21 cellular contexts compared by ENCODE assay signal in the genomic region with DNA sequence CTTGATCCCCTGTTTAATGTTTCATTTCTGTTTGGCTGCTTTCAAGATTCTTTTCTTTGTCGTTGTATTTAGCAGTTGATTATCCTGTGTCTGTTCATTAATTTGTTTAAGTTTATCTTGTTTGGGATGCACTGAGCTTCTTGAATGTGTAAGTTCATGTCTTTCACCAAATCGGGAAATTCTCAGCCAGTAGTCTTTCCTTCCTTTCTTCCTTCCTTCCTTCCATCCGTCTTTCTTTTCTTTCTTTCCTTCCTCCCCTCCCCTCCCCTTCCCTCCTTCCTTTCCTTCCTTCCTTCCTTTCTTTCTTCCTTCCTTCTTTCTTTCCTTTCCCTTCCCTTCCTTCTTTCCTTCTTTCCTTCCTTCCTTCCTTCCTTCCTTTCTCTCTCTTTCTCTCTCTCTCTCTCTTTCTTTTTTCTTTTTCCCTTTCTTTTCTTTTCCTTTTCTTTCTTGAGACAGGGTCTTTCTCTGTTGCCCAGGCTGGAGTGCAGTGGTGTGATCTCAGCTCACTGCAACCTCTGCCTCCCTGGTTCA. TPM values are rescaled to one million over a fixed set of nuclear protein-coding genes. Genes with fewer than 3 reads are reported as not detected.
A peak's percentile ranks its signal among the peaks of the same experiment; 100 is the strongest.
DNase-seq lines count a peak whose midpoint lies in the region; ATAC-seq and TF ChIP-seq lines count a peak whose summit lies in the region.
"Had no signal": no experiment of that assay in that cellular context is flagged by ENCODE, and none has a peak within 500 bp of the region (broad histone marks: within the 10 kb centered on the region; RNA-seq: fewer than 3 reads in every experiment).

No MANE protein-coding gene starts in this region.

- no peak overlapping the region for H3K27ac ChIP-seq in HEK293 (ENCODE audit: extremely low read depth, low read depth, low read length)
- H3K27ac ChIP-seq in psoas muscle, result no peak overlapping the region
- H3K27ac ChIP-seq: HL-60 had no signal

- H3K36me3 Mint-ChIP-seq in Caco-2 (ENCODE audit: insufficient read depth, unreplicated experiment) (no peaks in the 10 kb centered on the region), immature natural killer cell (peaks cover 0 to 3% (median 3%) of the 10 kb centered on the region in 3 donors)
- H3K36me3 Mint-ChIP-seq in activated T-helper 17 cell treated with anti-CD3 and anti-CD28 coated beads, Interleukin-2, amount 50 U/mL, for 72 hours (ENCODE audit: low read depth), result no peaks in the 10 kb centered on the region

- H3K4me1 ChIP-seq in Caco-2 (peaks cover 8% of the 10 kb centered on the region), HEK293 (ENCODE audit: control insufficient read depth, insufficient read depth, low read length) (no peaks in the 10 kb centered on the region), psoas muscle (no peaks in the 10 kb centered on the region)

- H3K4me3 Mint-ChIP-seq in Caco-2 (ENCODE audit: unreplicated experiment) (no peak overlapping the region), immature natural killer cell (no peak overlapping the region)
- no peak overlapping the region for H3K4me3 Mint-ChIP-seq in activated T-helper 17 cell treated with anti-CD3 and anti-CD28 coated beads, Interleukin-2, amount 50 U/mL, for 72 hours
- H3K4me3 Mint-ChIP-seq: CD8-positive, alpha-beta memory T cell; H9 had no signal

- H3K36me3 ChIP-seq in Caco-2 (ENCODE audit: control insufficient read depth, insufficient read depth, low read length), result no peaks in the 10 kb centered on the region
- no peaks in the 10 kb centered on the region for H3K36me3 ChIP-seq in HEK293 (ENCODE audit: control insufficient read depth in 2 of 2, insufficient read depth in 1 of 2, low read length in 2 of 2)
- no peaks in the 10 kb centered on the region for H3K36me3 ChIP-seq in psoas muscle (ENCODE audit: insufficient read depth in 1 of 2, low read depth in 1 of 2)
- H3K36me3 ChIP-seq: BE2C had no signal

- no TSS peak for BruUV-seq in Caco-2 (replicated peaks; lab: Mats Ljungman, UMichigan)

- POLR2A ChIA-PET in Caco-2 (lab: Charles Lee), result no interaction called here
- POLR2A ChIA-PET in HEK293 (lab: Yijun Ruan, JAX), result no interaction called here

- H3K27me3 Mint-ChIP-seq in Caco-2 (ENCODE audit: insufficient read depth, unreplicated experiment) (peaks cover 17% of the 10 kb centered on the region), immature natural killer cell (ENCODE audit: low read depth in 3 of 3) (peaks cover 0 to 4% (median 3%) of the 10 kb centered on the region in 3 donors)
- H3K27me3 Mint-ChIP-seq in activated T-helper 17 cell treated with anti-CD3 and anti-CD28 coated beads, Interleukin-2, amount 50 U/mL, for 72 hours, result peaks cover 4% of the 10 kb centered on the region

- peaks cover 9% of the 10 kb centered on the region for H3K4me1 Mint-ChIP-seq in Caco-2 (ENCODE audit: low read depth, unreplicated experiment)
- H3K4me1 Mint-ChIP-seq in activated T-helper 17 cell treated with anti-CD3 and anti-CD28 coated beads, Interleukin-2, amount 50 U/mL, for 72 hours, result no peaks in the 10 kb centered on the region
- no peaks in the 10 kb centered on the region for H3K4me1 Mint-ChIP-seq in immature natural killer cell
- H3K4me1 Mint-ChIP-seq: CD8-positive, alpha-beta memory T cell had no signal

- ATAC-seq in activated T-helper 17 cell treated with anti-CD3 and anti-CD28 coated beads, Interleukin-2, amount 50 U/mL, for 72 hours (replicated peaks), result no peak
- no peak for ATAC-seq in psoas muscle

- H3K9me3 Mint-ChIP-seq in Caco-2 (ENCODE audit: unreplicated experiment) (peaks cover 10% of the 10 kb centered on the region), immature natural killer cell (peaks cover 0 to 13% (median 3%) of the 10 kb centered on the region in 6 donors)
- H3K9me3 Mint-ChIP-seq in activated T-helper 17 cell treated with anti-CD3 and anti-CD28 coated beads, Interleukin-2, amount 50 U/mL, for 72 hours, result peaks cover 5% of the 10 kb centered on the region

- H3K9me3 ChIP-seq in Caco-2 (0 out of 2 replicates have a peak, but pooled peaks cover 4% of the 10 kb centered on the region), HEK293 (ENCODE audit: control insufficient read depth, insufficient read depth, low read depth, low read length) (no peaks in the 10 kb centered on the region), psoas muscle (no peaks in the 10 kb centered on the region)
- H3K9me3 ChIP-seq: BE2C had no signal

- intact Hi-C loops in Caco-2 (cut with micrococcal nuclease; ENCODE audit: unreplicated experiment) (no loop called here), posterior vena cava (cut with DNase I) (no loop called here), psoas muscle (cut with DNase I) (no loop called here)

- H3K4me3 ChIP-seq in Caco-2 (ENCODE audit: low read depth, low read length) (no peak overlapping the region), HEK293 (ENCODE audit: low read depth, low read length) (no peak overlapping the region), psoas muscle (no peak overlapping the region)

- H3K27ac Mint-ChIP-seq in Caco-2 (ENCODE audit: unreplicated experiment), result peak overlapping the region; percentile 16
- H3K27ac Mint-ChIP-seq in activated T-helper 17 cell treated with anti-CD3 and anti-CD28 coated beads, Interleukin-2, amount 50 U/mL, for 72 hours, result peak overlapping the region; percentile 16
- peak overlapping the region in 1 of 6 donors; percentile 58 for H3K27ac Mint-ChIP-seq in immature natural killer cell
- H3K27ac Mint-ChIP-seq: H9 had no signal

- CTCF ChIA-PET in Caco-2 (lab: Charles Lee), result no interaction called here
- CTCF ChIA-PET in HEK293 (lab: Yijun Ruan, JAX), result no interaction called here

- TF ChIP-seq CTCF in Caco-2 (IDR thresholded peaks at IDR 0.05; ENCODE audit: insufficient read depth in 1 of 2, low read depth in 1 of 2, low read length in 1 of 2, severe bottlenecking in 1 of 2, unreplicated experiment in 1 of 2) (no peak), HEK293 (tag by site-specific recombination; IDR thresholded peaks at IDR 0.05) (no peak), psoas muscle (IDR thresholded peaks at IDR 0.05) (no peak)

- WGBS in psoas muscle, 3 donors, result 71 to 76% (median 72%) methylated on average over 3 of the region's 3 CpGs

- H3K27me3 ChIP-seq in Caco-2 (replicated peaks; ENCODE audit: control insufficient read depth, insufficient read depth, low read length), result no peaks in the 10 kb centered on the region
- no peaks in the 10 kb centered on the region for H3K27me3 ChIP-seq in psoas muscle (ENCODE audit: insufficient read depth in 3 of 3, low read length in 2 of 3)
- H3K27me3 ChIP-seq: BE2C had no signal

- DNase-seq in Caco-2 (no peak), posterior vena cava (ENCODE audit: low spot score) (peak; percentile 5), globus pallidus (ENCODE audit: low spot score) (no peak), psoas muscle (no peak), NCI-H1092 (lab: John Stamatoyannopoulos, UW) (no peak), immature natural killer cell (no peak)
- DNase-seq: ACHN; BE2C; C1 segment of cervical spinal cord; CD4-positive, CD25-positive, alpha-beta regulatory T cell; CD8-positive, alpha-beta memory T cell; COR-L47; DMS153; DMS79 treated with DMSO at 0.1 percent for 48 hours; GF-D8; H9; IMR-90; KBM-7 had no signal

TF ChIP-seq in HEK293, 187 proteins besides CTCF, POLR2A, EP300 and RAD21 (continues in another document):
- TF ChIP-seq ZNF558 (tag by site-specific recombination; IDR thresholded peaks at IDR 0.05) (peak; percentile 91), PRDM1 (tag by site-specific recombination; IDR thresholded peaks at IDR 0.05) (peak; percentile 79), ZNF16 (tag by site-specific recombination; IDR thresholded peaks at IDR 0.05; ENCODE audit: low read depth) (no peak), ZFP69B (tag by site-specific recombination; IDR thresholded peaks at IDR 0.05) (no peak), ZNF366 (tag by site-specific recombination; conservative IDR thresholded peaks at IDR 0.05) (peak; percentile 85), ZNF211 (tag by site-specific recombination; IDR thresholded peaks at IDR 0.05; ENCODE audit: low read depth) (no peak), WT1 (tag by site-specific recombination; IDR thresholded peaks at IDR 0.05) (no peak), ZNF513 (tag by site-specific recombination; IDR thresholded peaks at IDR 0.05) (no peak)
- TF ChIP-seq, protein P1, sequence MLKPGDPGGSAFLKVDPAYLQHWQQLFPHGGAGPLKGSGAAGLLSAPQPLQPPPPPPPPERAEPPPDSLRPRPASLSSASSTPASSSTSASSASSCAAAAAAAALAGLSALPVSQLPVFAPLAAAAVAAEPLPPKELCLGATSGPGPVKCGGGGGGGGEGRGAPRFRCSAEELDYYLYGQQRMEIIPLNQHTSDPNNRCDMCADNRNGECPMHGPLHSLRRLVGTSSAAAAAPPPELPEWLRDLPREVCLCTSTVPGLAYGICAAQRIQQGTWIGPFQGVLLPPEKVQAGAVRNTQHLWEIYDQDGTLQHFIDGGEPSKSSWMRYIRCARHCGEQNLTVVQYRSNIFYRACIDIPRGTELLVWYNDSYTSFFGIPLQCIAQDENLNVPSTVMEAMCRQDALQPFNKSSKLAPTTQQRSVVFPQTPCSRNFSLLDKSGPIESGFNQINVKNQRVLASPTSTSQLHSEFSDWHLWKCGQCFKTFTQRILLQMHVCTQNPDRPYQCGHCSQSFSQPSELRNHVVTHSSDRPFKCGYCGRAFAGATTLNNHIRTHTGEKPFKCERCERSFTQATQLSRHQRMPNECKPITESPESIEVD (tag by site-specific recombination; IDR thresholded peaks at IDR 0.05), result no peak

RNA-seq across cellular contexts. Expression of gene KLF13, which starts 35.5 kb away (rescaled TPM):
- total RNA-seq in Caco-2 (2022) (16.6 and 18.8 TPM in 2 replicates), posterior vena cava (10 to 100 TPM; 49.6 to 97.8 TPM), psoas muscle (10 to 100 TPM; 11.9 to 45.6 (median 25.2) TPM)
- total RNA-seq in activated T-helper 17 cell treated with anti-CD3 and anti-CD28 coated beads, Interleukin-2, amount 50 U/mL, for 72 hours, result 100 to 1,000 TPM; 101 to 119 TPM
- polyA plus RNA-seq in psoas muscle (10 to 100 TPM; 14.5 to 29.0 (median 20.4) TPM), immature natural killer cell (10 to 100 TPM; 24.7 to 89.9 (median 47.2) TPM)
